In genomic region chr1:237084399-237085077, GRCh38 we compare ENCODE assay signal across 2 cellular contexts.
TF ChIP-seq lines count a peak whose summit lies in the region.

No MANE protein-coding gene starts in this region.

TF ChIP-seq in GM23338, 12 proteins besides CTCF, POLR2A, EP300 and RAD21 (continued from another document):
- TF ChIP-seq ZNF462 (CRISPR knock-in tag; IDR thresholded peaks at IDR 0.05) = no peak
- no peak for TF ChIP-seq REST (IDR thresholded peaks at IDR 0.05; ENCODE audit: unreplicated experiment)
- no peak for TF ChIP-seq EZH2 (IDR thresholded peaks at IDR 0.05; ENCODE audit: low read depth, unreplicated experiment)
- no peak for TF ChIP-seq EZH2phosphoT487 (IDR thresholded peaks at IDR 0.05; ENCODE audit: unreplicated experiment)
- no peak for TF ChIP-seq ETS1 (IDR thresholded peaks at IDR 0.05)
- TF ChIP-seq ZNF114 (CRISPR knock-in tag; IDR thresholded peaks at IDR 0.05) = no peak
- TF ChIP-seq STAT1 (IDR thresholded peaks at IDR 0.05; ENCODE audit: unreplicated experiment) = no peak
TF ChIP-seq in GM23338: peak in this region for 0.

TF ChIP-seq in H1, 55 proteins besides CTCF, POLR2A, EP300 and RAD21 (continued from another document):
- no peak for TF ChIP-seq YY1 (IDR thresholded peaks at IDR 0.05; ENCODE audit: low read depth, low read length)
- no peak for TF ChIP-seq CHD1 (IDR thresholded peaks at IDR 0.05; ENCODE audit: low read depth, low read length)
